27 cellular contexts compared by ENCODE assay signal in genomic region chr10:53298443-53298842, GRCh38.
"Had no signal": no experiment of that assay in that cellular context is flagged by ENCODE, and none has a peak within 500 bp of the region (broad histone marks: within the 10 kb centered on the region; RNA-seq: fewer than 3 reads in every experiment).

No MANE protein-coding gene starts in this region.

- H3K36me3 ChIP-seq: gastrocnemius medialis, neutrophil, pancreas, right atrium auricular region, stomach, thyroid gland, vagina had no signal

- ATAC-seq: effector memory CD8-positive, alpha-beta T cell; gastrocnemius medialis; left lobe of liver; mucosa of descending colon; natural killer cell treated with Interleukin-12 subunit alpha and Interleukin-12 subunit beta and Interleukin-15 and Interleukin-18, amount 100 ng/mL, for 72 hours; pancreas; sciatic nerve; stimulated activated effector memory CD8-positive, alpha-beta T cell treated with anti-CD3 and anti-CD28 coated beads, Interleukin-12 subunit alpha, Interleukin-12 subunit beta, amount 100 ng/mL, for 72 hours had no signal

- H3K4me1 Mint-ChIP-seq: memory B cell; naive B cell; neural crest cell; stimulated activated effector memory CD8-positive, alpha-beta T cell treated with anti-CD3 and anti-CD28 coated beads, Interleukin-12 subunit alpha, Interleukin-12 subunit beta, amount 100 ng/mL, for 72 hours had no signal

- H3K4me3 Mint-ChIP-seq: effector memory CD8-positive, alpha-beta T cell; memory B cell; naive B cell; natural killer cell treated with Interleukin-12 subunit alpha and Interleukin-12 subunit beta and Interleukin-15 and Interleukin-18, amount 100 ng/mL, for 72 hours; neural crest cell; stimulated activated effector memory CD8-positive, alpha-beta T cell treated with anti-CD3 and anti-CD28 coated beads, Interleukin-12 subunit alpha, Interleukin-12 subunit beta, amount 100 ng/mL, for 72 hours had no signal

- DNase-seq: cortex of kidney; effector memory CD8-positive, alpha-beta T cell; gastrocnemius medialis; head of caudate nucleus; kidney; mucosa of descending colon; naive B cell; pancreas; stimulated activated CD4-positive, alpha-beta T cell treated with anti-CD3 and anti-CD28 coated beads, Interleukin-12 subunit alpha, Interleukin-12 subunit beta, amount 100 ng/mL, for 4 hours; stimulated activated CD4-positive, alpha-beta T cell treated with anti-CD3 and anti-CD28 coated beads, Interleukin-1b, Interleukin-23, amount 100 ng/mL, for 48 hours; stimulated activated CD4-positive, alpha-beta T cell treated with anti-CD3 and anti-CD28 coated beads, Interleukin-4, amount 100 ng/mL, for 24 hours; stimulated activated naive CD4-positive, alpha-beta T cell treated with Interleukin-2 at 50 U/mL for 16 hours; stomach; thyroid gland; trophoblast cell had no signal

- H3K27ac Mint-ChIP-seq: effector memory CD8-positive, alpha-beta T cell; memory B cell; naive B cell; natural killer cell treated with Interleukin-12 subunit alpha and Interleukin-12 subunit beta and Interleukin-15 and Interleukin-18, amount 100 ng/mL, for 72 hours; stimulated activated effector memory CD8-positive, alpha-beta T cell treated with anti-CD3 and anti-CD28 coated beads, Interleukin-12 subunit alpha, Interleukin-12 subunit beta, amount 100 ng/mL, for 72 hours had no signal

- H3K9me3 Mint-ChIP-seq: memory B cell had no signal

- H3K4me3 ChIP-seq: gastrocnemius medialis, lung, mucosa of descending colon, pancreas, right atrium auricular region, smooth muscle cell, stomach, thyroid gland, vagina had no signal

- H3K36me3 Mint-ChIP-seq: memory B cell; naive B cell; natural killer cell treated with Interleukin-12 subunit alpha and Interleukin-12 subunit beta and Interleukin-15 and Interleukin-18, amount 100 ng/mL, for 72 hours; stimulated activated effector memory CD8-positive, alpha-beta T cell treated with anti-CD3 and anti-CD28 coated beads, Interleukin-12 subunit alpha, Interleukin-12 subunit beta, amount 100 ng/mL, for 72 hours had no signal

- H3K9me3 ChIP-seq: gastrocnemius medialis, mucosa of descending colon, neutrophil, pancreas, right atrium auricular region, thyroid gland, vagina had no signal

- FAIRE-seq: endometrium, kidney, pancreas had no signal

- H3K4me2 ChIP-seq: smooth muscle cell had no signal

- H3K27me3 Mint-ChIP-seq: effector memory CD8-positive, alpha-beta T cell; memory B cell; naive B cell; natural killer cell treated with Interleukin-12 subunit alpha and Interleukin-12 subunit beta and Interleukin-15 and Interleukin-18, amount 100 ng/mL, for 72 hours had no signal

- H3K27me3 ChIP-seq: gastrocnemius medialis, neutrophil, pancreas, right atrium auricular region, stomach, thyroid gland, vagina had no signal

- H3K27ac ChIP-seq: gastrocnemius medialis, neutrophil, pancreas, right atrium auricular region, stomach, thyroid gland, vagina had no signal

- H3K4me1 ChIP-seq: gastrocnemius medialis, pancreas, right atrium auricular region, stomach, thyroid gland, vagina had no signal
